Comparison of ENCODE assay signal across 1 cellular context in the genomic region with DNA sequence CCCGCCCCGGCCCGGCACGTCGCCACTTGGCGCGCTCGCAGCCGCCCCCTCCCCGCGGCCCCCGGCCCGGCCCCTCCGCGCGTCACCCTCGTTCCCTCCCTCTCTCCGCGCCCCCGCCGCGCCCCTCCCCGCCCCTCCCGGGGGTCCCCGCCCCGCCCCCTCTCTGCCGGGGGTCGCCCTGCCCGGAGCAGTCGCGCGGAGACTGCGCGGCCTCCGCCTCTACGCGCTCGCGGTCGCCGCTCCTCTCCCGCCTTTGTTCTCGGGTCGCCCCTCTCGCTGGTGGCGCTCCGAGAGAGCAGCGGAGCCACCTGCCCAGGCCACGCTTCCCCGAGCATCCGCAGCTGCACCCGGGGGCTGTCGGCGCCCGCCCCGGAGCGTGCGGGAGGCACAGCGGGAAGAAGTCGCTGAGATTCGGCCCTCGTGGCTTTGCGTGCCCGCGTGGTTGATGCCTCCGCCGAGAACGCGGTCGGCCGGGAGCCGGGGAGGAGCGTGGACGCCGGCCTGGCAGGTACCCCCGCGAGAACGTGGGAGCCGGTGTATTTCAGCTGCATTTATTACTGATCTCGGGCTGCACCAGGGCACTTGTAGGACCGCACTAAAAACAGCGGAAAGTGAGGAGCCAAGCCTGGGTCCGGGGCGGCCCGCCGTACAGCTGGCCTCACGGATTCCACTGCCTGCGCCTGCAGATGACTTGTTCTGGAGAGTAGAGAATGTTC.
A peak's percentile ranks its signal among the peaks of the same experiment; 100 is the strongest.
TF ChIP-seq lines count a peak whose summit lies in the region.

No MANE protein-coding gene starts in this region.

TF ChIP-seq in K562, 482 proteins besides CTCF, POLR2A, EP300 and RAD21 (continued from another document):
- TF ChIP-seq, protein P1, sequence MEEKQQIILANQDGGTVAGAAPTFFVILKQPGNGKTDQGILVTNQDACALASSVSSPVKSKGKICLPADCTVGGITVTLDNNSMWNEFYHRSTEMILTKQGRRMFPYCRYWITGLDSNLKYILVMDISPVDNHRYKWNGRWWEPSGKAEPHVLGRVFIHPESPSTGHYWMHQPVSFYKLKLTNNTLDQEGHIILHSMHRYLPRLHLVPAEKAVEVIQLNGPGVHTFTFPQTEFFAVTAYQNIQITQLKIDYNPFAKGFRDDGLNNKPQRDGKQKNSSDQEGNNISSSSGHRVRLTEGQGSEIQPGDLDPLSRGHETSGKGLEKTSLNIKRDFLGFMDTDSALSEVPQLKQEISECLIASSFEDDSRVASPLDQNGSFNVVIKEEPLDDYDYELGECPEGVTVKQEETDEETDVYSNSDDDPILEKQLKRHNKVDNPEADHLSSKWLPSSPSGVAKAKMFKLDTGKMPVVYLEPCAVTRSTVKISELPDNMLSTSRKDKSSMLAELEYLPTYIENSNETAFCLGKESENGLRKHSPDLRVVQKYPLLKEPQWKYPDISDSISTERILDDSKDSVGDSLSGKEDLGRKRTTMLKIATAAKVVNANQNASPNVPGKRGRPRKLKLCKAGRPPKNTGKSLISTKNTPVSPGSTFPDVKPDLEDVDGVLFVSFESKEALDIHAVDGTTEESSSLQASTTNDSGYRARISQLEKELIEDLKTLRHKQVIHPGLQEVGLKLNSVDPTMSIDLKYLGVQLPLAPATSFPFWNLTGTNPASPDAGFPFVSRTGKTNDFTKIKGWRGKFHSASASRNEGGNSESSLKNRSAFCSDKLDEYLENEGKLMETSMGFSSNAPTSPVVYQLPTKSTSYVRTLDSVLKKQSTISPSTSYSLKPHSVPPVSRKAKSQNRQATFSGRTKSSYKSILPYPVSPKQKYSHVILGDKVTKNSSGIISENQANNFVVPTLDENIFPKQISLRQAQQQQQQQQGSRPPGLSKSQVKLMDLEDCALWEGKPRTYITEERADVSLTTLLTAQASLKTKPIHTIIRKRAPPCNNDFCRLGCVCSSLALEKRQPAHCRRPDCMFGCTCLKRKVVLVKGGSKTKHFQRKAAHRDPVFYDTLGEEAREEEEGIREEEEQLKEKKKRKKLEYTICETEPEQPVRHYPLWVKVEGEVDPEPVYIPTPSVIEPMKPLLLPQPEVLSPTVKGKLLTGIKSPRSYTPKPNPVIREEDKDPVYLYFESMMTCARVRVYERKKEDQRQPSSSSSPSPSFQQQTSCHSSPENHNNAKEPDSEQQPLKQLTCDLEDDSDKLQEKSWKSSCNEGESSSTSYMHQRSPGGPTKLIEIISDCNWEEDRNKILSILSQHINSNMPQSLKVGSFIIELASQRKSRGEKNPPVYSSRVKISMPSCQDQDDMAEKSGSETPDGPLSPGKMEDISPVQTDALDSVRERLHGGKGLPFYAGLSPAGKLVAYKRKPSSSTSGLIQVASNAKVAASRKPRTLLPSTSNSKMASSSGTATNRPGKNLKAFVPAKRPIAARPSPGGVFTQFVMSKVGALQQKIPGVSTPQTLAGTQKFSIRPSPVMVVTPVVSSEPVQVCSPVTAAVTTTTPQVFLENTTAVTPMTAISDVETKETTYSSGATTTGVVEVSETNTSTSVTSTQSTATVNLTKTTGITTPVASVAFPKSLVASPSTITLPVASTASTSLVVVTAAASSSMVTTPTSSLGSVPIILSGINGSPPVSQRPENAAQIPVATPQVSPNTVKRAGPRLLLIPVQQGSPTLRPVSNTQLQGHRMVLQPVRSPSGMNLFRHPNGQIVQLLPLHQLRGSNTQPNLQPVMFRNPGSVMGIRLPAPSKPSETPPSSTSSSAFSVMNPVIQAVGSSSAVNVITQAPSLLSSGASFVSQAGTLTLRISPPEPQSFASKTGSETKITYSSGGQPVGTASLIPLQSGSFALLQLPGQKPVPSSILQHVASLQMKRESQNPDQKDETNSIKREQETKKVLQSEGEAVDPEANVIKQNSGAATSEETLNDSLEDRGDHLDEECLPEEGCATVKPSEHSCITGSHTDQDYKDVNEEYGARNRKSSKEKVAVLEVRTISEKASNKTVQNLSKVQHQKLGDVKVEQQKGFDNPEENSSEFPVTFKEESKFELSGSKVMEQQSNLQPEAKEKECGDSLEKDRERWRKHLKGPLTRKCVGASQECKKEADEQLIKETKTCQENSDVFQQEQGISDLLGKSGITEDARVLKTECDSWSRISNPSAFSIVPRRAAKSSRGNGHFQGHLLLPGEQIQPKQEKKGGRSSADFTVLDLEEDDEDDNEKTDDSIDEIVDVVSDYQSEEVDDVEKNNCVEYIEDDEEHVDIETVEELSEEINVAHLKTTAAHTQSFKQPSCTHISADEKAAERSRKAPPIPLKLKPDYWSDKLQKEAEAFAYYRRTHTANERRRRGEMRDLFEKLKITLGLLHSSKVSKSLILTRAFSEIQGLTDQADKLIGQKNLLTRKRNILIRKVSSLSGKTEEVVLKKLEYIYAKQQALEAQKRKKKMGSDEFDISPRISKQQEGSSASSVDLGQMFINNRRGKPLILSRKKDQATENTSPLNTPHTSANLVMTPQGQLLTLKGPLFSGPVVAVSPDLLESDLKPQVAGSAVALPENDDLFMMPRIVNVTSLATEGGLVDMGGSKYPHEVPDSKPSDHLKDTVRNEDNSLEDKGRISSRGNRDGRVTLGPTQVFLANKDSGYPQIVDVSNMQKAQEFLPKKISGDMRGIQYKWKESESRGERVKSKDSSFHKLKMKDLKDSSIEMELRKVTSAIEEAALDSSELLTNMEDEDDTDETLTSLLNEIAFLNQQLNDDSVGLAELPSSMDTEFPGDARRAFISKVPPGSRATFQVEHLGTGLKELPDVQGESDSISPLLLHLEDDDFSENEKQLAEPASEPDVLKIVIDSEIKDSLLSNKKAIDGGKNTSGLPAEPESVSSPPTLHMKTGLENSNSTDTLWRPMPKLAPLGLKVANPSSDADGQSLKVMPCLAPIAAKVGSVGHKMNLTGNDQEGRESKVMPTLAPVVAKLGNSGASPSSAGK (IDR thresholded peaks at IDR 0.05): peak; percentile 97
- peak; percentile 83; the same call in 1 of the 2 replicates for TF ChIP-seq NR3C1 (CRISPR knock-in tag; IDR thresholded peaks at IDR 0.05)
- TF ChIP-seq ZNF282 (CRISPR knock-in tag; IDR thresholded peaks at IDR 0.05): peak; percentile 86; the same call in 1 of the 2 replicates
- TF ChIP-seq EP400 (IDR thresholded peaks at IDR 0.05): peak; percentile 85
- 0 out of 2 replicates have a peak, but pooled peaks have one; percentile 16 for TF ChIP-seq ZNF589 (CRISPR knock-in tag; IDR thresholded peaks at IDR 0.05; ENCODE audit: low read depth)
- TF ChIP-seq KLF10 (CRISPR knock-in tag; IDR thresholded peaks at IDR 0.05): no peak
- no peak for TF ChIP-seq MIER1 (IDR thresholded peaks at IDR 0.05; ENCODE audit: low read depth)
- TF ChIP-seq NFRKB (IDR thresholded peaks at IDR 0.05; ENCODE audit: low read depth): peak; percentile 73; the same call in 1 of the 2 replicates
- TF ChIP-seq ZSCAN29 (IDR thresholded peaks at IDR 0.05): peak; percentile 80
TF ChIP-seq in K562: peak in this region for 96.
